In genomic region chr21:46298083-46298412, GRCh38 we compare ENCODE assay signal across 10 cellular contexts. TPM values are rescaled to one million over a fixed set of nuclear protein-coding genes. Genes with fewer than 3 reads are reported as not detected.
DNase-seq lines count a peak whose midpoint lies in the region; ATAC-seq and TF ChIP-seq lines count a peak whose summit lies in the region.
"Had no signal": no experiment of that assay in that cellular context is flagged by ENCODE, and none has a peak within 500 bp of the region (broad histone marks: within the 10 kb centered on the region; RNA-seq: fewer than 3 reads in every experiment).

No MANE protein-coding gene starts in this region.

- H3K4ac ChIP-seq in trophoblast cell (ENCODE audit: low read depth, low read length): no peak overlapping the region

- peak overlapping the region; percentile 6 for H4K8ac ChIP-seq in trophoblast cell (ENCODE audit: low read depth, low read length)

- peaks cover 6% of the 10 kb centered on the region for H3K36me3 Mint-ChIP-seq in CD8-positive, alpha-beta T cell

- H3K23ac ChIP-seq in trophoblast cell (ENCODE audit: low read length): no peak overlapping the region

- peaks cover 4% of the 10 kb centered on the region for H3K4me1 Mint-ChIP-seq in CD8-positive, alpha-beta T cell (ENCODE audit: low read depth)

- no peaks in the 10 kb centered on the region for H3K27me3 ChIP-seq in CD8-positive, alpha-beta T cell (ENCODE audit: insufficient read depth, low read length)
- H3K27me3 ChIP-seq in fibroblast of lung (ENCODE audit: control insufficient read depth, insufficient read depth, low read length) (no peaks in the 10 kb centered on the region), trophoblast cell (ENCODE audit: insufficient read depth, low read length) (no peaks in the 10 kb centered on the region)

- CTCF ChIA-PET in CD8-positive, alpha-beta T cell (lab: Charles Lee): no interaction called here

- POLR2A ChIA-PET in CD8-positive, alpha-beta T cell (lab: Charles Lee): no interaction called here

- no peaks in the 10 kb centered on the region for H3K79me2 ChIP-seq in fibroblast of lung (ENCODE audit: control insufficient read depth, insufficient read depth, low read length)
- H3K79me2 ChIP-seq in trophoblast cell (ENCODE audit: control insufficient read depth, insufficient read depth, low read length, poor library complexity): no peaks in the 10 kb centered on the region

- H3K4me1 ChIP-seq in CD8-positive, alpha-beta T cell (ENCODE audit: insufficient read depth, low read length): peaks cover 6% of the 10 kb centered on the region
- H3K4me1 ChIP-seq in fibroblast of lung (ENCODE audit: control insufficient read depth, extremely low read depth, insufficient read depth, low read length): peaks cover 9% of the 10 kb centered on the region
- peaks cover 12 to 19% of the 10 kb centered on the region in 2 experiments for H3K4me1 ChIP-seq in trophoblast cell (ENCODE audit: control insufficient read depth in 1 of 2, insufficient read depth in 2 of 2, low read length in 2 of 2)

- TF ChIP-seq CTCF in CD8-positive, alpha-beta T cell (IDR thresholded peaks at IDR 0.05): no peak
- no peak for TF ChIP-seq CTCF in fibroblast of lung (conservative IDR thresholded peaks at IDR 0.05 in 1 of 2, IDR thresholded peaks at IDR 0.05 in 1 of 2; ENCODE audit: low read depth in 1 of 2, low read length in 2 of 2)
- TF ChIP-seq CTCF in omental fat pad (IDR thresholded peaks at IDR 0.05): no peak
- TF ChIP-seq CTCF in GM20000 (IDR thresholded peaks at IDR 0.05; ENCODE audit: extremely low read depth, missing control alignments): no peak

- no peaks in the 10 kb centered on the region for H3K36me3 ChIP-seq in CD8-positive, alpha-beta T cell (ENCODE audit: insufficient read depth, low read length)
- peaks cover 3% of the 10 kb centered on the region for H3K36me3 ChIP-seq in fibroblast of lung (ENCODE audit: control insufficient read depth, insufficient read depth, low read length)
- peaks cover 21 to 22% of the 10 kb centered on the region in 2 experiments for H3K36me3 ChIP-seq in trophoblast cell (ENCODE audit: control insufficient read depth in 1 of 2, insufficient read depth in 2 of 2, low read length in 2 of 2)

- no peak overlapping the region for H2BK5ac ChIP-seq in trophoblast cell (ENCODE audit: low read depth, low read length, poor library complexity)

- no peak overlapping the region for H4K91ac ChIP-seq in trophoblast cell (ENCODE audit: low read depth, low read length)

- H2BK120ac ChIP-seq in trophoblast cell (ENCODE audit: insufficient read depth, low read length, poor library complexity): no peak overlapping the region

- peak overlapping the region; percentile 66 for H3K4me3 Mint-ChIP-seq in CD8-positive, alpha-beta T cell

- peak overlapping the region; percentile 44 for H4K12ac ChIP-seq in trophoblast cell (ENCODE audit: low read depth, low read length)

- no peak overlapping the region for H3K14ac ChIP-seq in trophoblast cell (ENCODE audit: low read length)

- no peak overlapping the region for H2AK5ac ChIP-seq in trophoblast cell (ENCODE audit: low read length)

- no CpG with 5 or more reads among the region's 18 CpGs for WGBS in trophoblast cell (ENCODE audit: extremely low coverage, insufficient coverage, insufficient read length)

- no peaks in the 10 kb centered on the region for H4K20me1 ChIP-seq in fibroblast of lung (ENCODE audit: control insufficient read depth, extremely low read depth, insufficient read depth, low read length)

- H3K27ac Mint-ChIP-seq in CD8-positive, alpha-beta T cell: no peak overlapping the region

- no peak overlapping the region for H3K27ac ChIP-seq in CD8-positive, alpha-beta T cell (ENCODE audit: low read depth, low read length)
- H3K27ac ChIP-seq in fibroblast of lung (ENCODE audit: insufficient read depth, low read length) (peak overlapping the region; percentile 13), trophoblast cell (ENCODE audit: low read depth, low read length) (no peak overlapping the region)
- H3K27ac ChIP-seq: epithelial cell of prostate had no signal

- no peaks in the 10 kb centered on the region for H3K9me3 Mint-ChIP-seq in CD8-positive, alpha-beta T cell

- H3K4me3 ChIP-seq in CD8-positive, alpha-beta T cell (ENCODE audit: low read depth, low read length): peak overlapping the region; percentile 45
- H3K4me3 ChIP-seq in fibroblast of lung (replicated peaks in 1 of 4; ENCODE audit: control extremely low read depth in 1 of 4, insufficient read depth in 1 of 4, low read depth in 3 of 4, low read length in 4 of 4) (peak overlapping the region in 2 of 4 experiments; percentile 40 to 41), trophoblast cell (ENCODE audit: low read depth, low read length) (no peak overlapping the region)

- H3K79me1 ChIP-seq in trophoblast cell (ENCODE audit: low read length): peaks cover 6% of the 10 kb centered on the region

- no peak for DNase-seq in CD8-positive, alpha-beta T cell
- DNase-seq in RPMI7951 (ENCODE audit: low read depth) (peak; percentile 32), fibroblast of lung (ENCODE audit: low read depth in 2 of 2) (peak in 1 of 2 donors; percentile 36), trophoblast cell (no peak), omental fat pad (ENCODE audit: low spot score) (no peak), occipital lobe (lab: John Stamatoyannopoulos, UW) (no peak), NCI-H2029 (lab: John Stamatoyannopoulos, UW) (no peak), GM20000 (ENCODE audit: low spot score) (no peak)
- DNase-seq: NCI-H1694 treated with DMSO at 0.1 percent for 48 hours had no signal

- no peaks in the 10 kb centered on the region for H3K9me3 ChIP-seq in CD8-positive, alpha-beta T cell (ENCODE audit: low read length)
- H3K9me3 ChIP-seq in fibroblast of lung (ENCODE audit: control insufficient read depth, insufficient read depth, low read depth, low read length): no peaks in the 10 kb centered on the region
- H3K9me3 ChIP-seq in trophoblast cell (ENCODE audit: insufficient read depth, low read depth, low read length): peaks cover 3% of the 10 kb centered on the region

- H2AFZ ChIP-seq in fibroblast of lung (ENCODE audit: low read length) (peak overlapping the region; percentile 73), trophoblast cell (ENCODE audit: insufficient read depth, low read length, poor library complexity) (no peak overlapping the region)

- H3K9ac ChIP-seq in fibroblast of lung (ENCODE audit: insufficient read depth, low read length) (no peak overlapping the region), trophoblast cell (ENCODE audit: low read length) (peak overlapping the region; percentile 70)

- H2BK12ac ChIP-seq in trophoblast cell (ENCODE audit: low read length): no peak overlapping the region

- H3K18ac ChIP-seq in trophoblast cell (ENCODE audit: low read length): no peak overlapping the region

- H3K4me2 ChIP-seq in fibroblast of lung (ENCODE audit: extremely low read depth, insufficient read depth, low read length) (peak overlapping the region; percentile 77), trophoblast cell (ENCODE audit: low read length) (peak overlapping the region; percentile 60)

- no peak for ATAC-seq in CD8-positive, alpha-beta T cell
- ATAC-seq in omental fat pad (ENCODE audit: low FRiP score): no peak

- intact Hi-C loops in CD8-positive, alpha-beta T cell (cut with DNase I, micrococcal nuclease): no loop called here

- H3K27me3 Mint-ChIP-seq in CD8-positive, alpha-beta T cell (ENCODE audit: low read depth): peaks cover 4% of the 10 kb centered on the region

RNA-seq across cellular contexts. Expression of gene YBEY, which starts 11.9 kb away (rescaled TPM):
- total RNA-seq in CD8-positive, alpha-beta T cell: 10 to 100 TPM; 10.8 to 13.6 TPM
- total RNA-seq in RPMI7951 (2014; rRNA removed; shearing (Covaris generic)): 9.9 and 18.5 TPM in 2 replicates
- total RNA-seq in fibroblast of lung: 15.9 and 23.6 TPM in 2 replicates
- polyA plus RNA-seq in fibroblast of lung: 18.6 and 22.5 TPM in 2 replicates
- 16.1 and 16.9 TPM in 2 replicates for polyA plus RNA-seq in fibroblast of lung (2012)
- 9.3 TPM in 1 of 2 replicates, not detected in the other for polyA minus RNA-seq in fibroblast of lung (ENCODE audit: low replicate concordance)
- 11.1 and 11.9 TPM in 2 replicates for polyA plus RNA-seq in trophoblast cell (2013)
- total RNA-seq in omental fat pad: 10 to 100 TPM in 1 of 4 donors, 1 to 10 TPM in 3; 5.4 to 12.7 (median 9.3) TPM
- 11.7 TPM for total RNA-seq in occipital lobe

RNA-seq across cellular contexts. Expression of gene MCM3AP, which starts 12.6 kb away (rescaled TPM):
- total RNA-seq in CD8-positive, alpha-beta T cell: 10 to 100 TPM; 90.1 to 97.7 TPM
- 27.5 and 37.5 TPM in 2 replicates for total RNA-seq in RPMI7951 (2014; rRNA removed; shearing (Covaris generic))
- total RNA-seq in fibroblast of lung (64.6 and 71.9 TPM in 2 replicates), omental fat pad (100 to 1,000 TPM in 1 of 4 donors, 10 to 100 TPM in 3; 63.8 to 129 (median 76.6) TPM), occipital lobe (82.7 TPM)
- 40.4 and 52.4 TPM in 2 replicates for polyA plus RNA-seq in fibroblast of lung
- polyA plus RNA-seq in fibroblast of lung (2012): 42.3 and 46.0 TPM in 2 replicates
- polyA minus RNA-seq in fibroblast of lung (ENCODE audit: low replicate concordance): 60.8 and 91.0 TPM in 2 replicates
- 37.4 and 37.9 TPM in 2 replicates for polyA plus RNA-seq in trophoblast cell (2013)

RNA-seq across cellular contexts. Expression of gene C21orf58, which starts 25.6 kb away (rescaled TPM):
- total RNA-seq in CD8-positive, alpha-beta T cell: 1 to 10 TPM; 1.2 to 1.5 TPM
- total RNA-seq in RPMI7951 (2014; rRNA removed; shearing (Covaris generic)): 8.9 TPM in 2 replicates
- 1.3 and 2.5 TPM in 2 replicates for total RNA-seq in fibroblast of lung
- 1.4 and 2.3 TPM in 2 replicates for polyA plus RNA-seq in fibroblast of lung
- polyA plus RNA-seq in fibroblast of lung (2012): 0.73 and 2.5 TPM in 2 replicates
- 3.1 and 4.3 TPM in 2 replicates for polyA minus RNA-seq in fibroblast of lung (ENCODE audit: low replicate concordance)
- 7.0 and 7.4 TPM in 2 replicates for polyA plus RNA-seq in trophoblast cell (2013)
- total RNA-seq in omental fat pad: 1 to 10 TPM in 2 of 4 donors, under 1 TPM in 2; 0.44 to 2.4 (median 0.91) TPM
- 3.0 TPM for total RNA-seq in occipital lobe

RNA-seq across cellular contexts. Expression of gene PCNT, which starts 25.9 kb away (rescaled TPM):
- total RNA-seq in CD8-positive, alpha-beta T cell: 10 to 100 TPM; 72.4 to 79.3 TPM
- total RNA-seq in RPMI7951 (2014; rRNA removed; shearing (Covaris generic)): 11.7 and 13.6 TPM in 2 replicates
- 15.7 and 26.1 TPM in 2 replicates for total RNA-seq in fibroblast of lung
- 7.4 and 11.1 TPM in 2 replicates for polyA plus RNA-seq in fibroblast of lung
- polyA plus RNA-seq in fibroblast of lung (2012): 9.9 and 12.6 TPM in 2 replicates
- polyA minus RNA-seq in fibroblast of lung (ENCODE audit: low replicate concordance): 33.4 and 56.0 TPM in 2 replicates
- polyA plus RNA-seq in trophoblast cell (2013): 17.0 and 19.0 TPM in 2 replicates
- 10 to 100 TPM; 23.0 to 51.7 (median 24.4) TPM for total RNA-seq in omental fat pad
- total RNA-seq in occipital lobe: 18.4 TPM
